ENCODE assay signal across 1 cellular context in the genomic region with DNA sequence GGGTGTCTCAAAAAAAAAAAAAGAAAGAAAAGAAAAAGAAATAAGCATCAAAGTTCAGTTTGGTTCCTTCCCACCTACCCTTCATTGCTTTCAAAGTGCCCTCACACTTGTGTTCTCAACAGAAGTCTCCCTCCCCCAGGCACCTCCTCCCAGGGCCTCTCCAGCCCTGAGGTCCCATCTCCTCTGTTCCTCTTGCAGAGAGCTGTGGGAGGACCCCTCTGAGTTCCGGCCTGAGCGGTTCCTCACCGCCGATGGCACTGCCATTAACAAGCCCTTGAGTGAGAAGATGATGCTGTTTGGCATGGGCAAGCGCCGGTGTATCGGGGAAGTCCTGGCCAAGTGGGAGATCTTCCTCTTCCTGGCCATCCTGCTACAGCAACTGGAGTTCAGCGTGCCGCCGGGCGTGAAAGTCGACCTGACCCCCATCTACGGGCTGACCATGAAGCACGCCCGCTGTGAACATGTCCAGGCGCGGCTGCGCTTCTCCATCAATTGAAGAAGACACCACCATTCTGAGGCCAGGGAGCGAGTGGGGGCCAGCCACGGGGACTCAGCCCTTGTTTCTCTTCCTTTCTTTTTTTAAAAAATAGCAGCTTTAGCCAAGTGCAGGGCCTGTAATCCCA.
TF ChIP-seq lines count a peak whose summit lies in the region.

No MANE protein-coding gene starts in this region.

TF ChIP-seq in H1, 55 proteins besides CTCF, POLR2A, EP300 and RAD21:
- TF ChIP-seq PHF8 (conservative IDR thresholded peaks at IDR 0.05; ENCODE audit: low read depth, low read length): no peak
- no peak for TF ChIP-seq RNF2 (IDR thresholded peaks at IDR 0.05; ENCODE audit: borderline replicate concordance, low read depth, low read length, missing control alignments, poor library complexity, severe bottlenecking)
- TF ChIP-seq GTF2F1 (IDR thresholded peaks at IDR 0.05; ENCODE audit: borderline replicate concordance, low read depth, low read length): no peak
- no peak for TF ChIP-seq JUN (IDR thresholded peaks at IDR 0.05; ENCODE audit: low read depth, low read length)
- no peak for TF ChIP-seq FOSL1 (IDR thresholded peaks at IDR 0.05; ENCODE audit: insufficient read depth, low read depth, low read length)
- no peak for TF ChIP-seq CBX5 (IDR thresholded peaks at IDR 0.05; ENCODE audit: low read depth, low read length)
- TF ChIP-seq JUND (IDR thresholded peaks at IDR 0.05; ENCODE audit: low read length): no peak
- TF ChIP-seq TBP (IDR thresholded peaks at IDR 0.05; ENCODE audit: low read depth, low read length): no peak
- TF ChIP-seq TAF7 (optimal IDR thresholded peaks at IDR 0.05; ENCODE audit: borderline replicate concordance, low read depth, low read length): no peak
- TF ChIP-seq SIX5 (IDR thresholded peaks at IDR 0.05; ENCODE audit: low read depth, low read length): no peak
- TF ChIP-seq RXRA (IDR thresholded peaks at IDR 0.05; ENCODE audit: insufficient read depth, low read depth, low read length): no peak
- no peak for TF ChIP-seq SRF (IDR thresholded peaks at IDR 0.05; ENCODE audit: low read depth, low read length)
- TF ChIP-seq, protein P1, sequence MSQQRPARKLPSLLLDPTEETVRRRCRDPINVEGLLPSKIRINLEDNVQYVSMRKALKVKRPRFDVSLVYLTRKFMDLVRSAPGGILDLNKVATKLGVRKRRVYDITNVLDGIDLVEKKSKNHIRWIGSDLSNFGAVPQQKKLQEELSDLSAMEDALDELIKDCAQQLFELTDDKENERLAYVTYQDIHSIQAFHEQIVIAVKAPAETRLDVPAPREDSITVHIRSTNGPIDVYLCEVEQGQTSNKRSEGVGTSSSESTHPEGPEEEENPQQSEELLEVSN (IDR thresholded peaks at IDR 0.05): no peak
